In genomic region chr16:3076577-3076976, GRCh38 we compare ENCODE assay signal across 18 cellular contexts. TPM values are rescaled to one million over a fixed set of nuclear protein-coding genes. Genes with fewer than 3 reads are reported as not detected.
A peak's percentile ranks its signal among the peaks of the same experiment; 100 is the strongest.
DNase-seq lines count a peak whose midpoint lies in the region; ATAC-seq and TF ChIP-seq lines count a peak whose summit lies in the region.
"Had no signal": no experiment of that assay in that cellular context is flagged by ENCODE, and none has a peak within 500 bp of the region (broad histone marks: within the 10 kb centered on the region; RNA-seq: fewer than 3 reads in every experiment).

No MANE protein-coding gene starts in this region.

- H3K4me3 Mint-ChIP-seq in T-helper 1 cell treated with Interleukin-12 subunit alpha and Interleukin-12 subunit beta and Interleukin-4 antibody, amounts not matched to agents 30 μg/mL and 1 μg/mL, for 36 hours: peak overlapping the region; percentile 68
- H3K4me3 Mint-ChIP-seq in activated T-helper 17 cell treated with anti-CD3 and anti-CD28 coated beads, Interleukin-2, amount 50 U/mL, for 72 hours: peak overlapping the region; percentile 76
- H3K4me3 Mint-ChIP-seq in natural killer cell treated with Interleukin-12 subunit alpha and Interleukin-12 subunit beta and Interleukin-15 and Interleukin-18, amount 100 ng/mL, for 72 hours: peak overlapping the region; percentile 85
- H3K4me3 Mint-ChIP-seq: dendritic cell treated with granulocyte-macrophage colony-stimulating factor and Interleukin-4, amounts not matched to agents 40 ng/mL and 50 ng/mL, for 4 days; nephron had no signal

- TF ChIP-seq CTCF in GM13976 (IDR thresholded peaks at IDR 0.05; ENCODE audit: borderline replicate concordance, control extremely low read depth, extremely low read depth, insufficient read depth, missing control alignments): no peak

- no peak overlapping the region for H3K27ac ChIP-seq in substantia nigra (ENCODE audit: low read depth, low read length, poor library complexity, severe bottlenecking)
- H3K27ac ChIP-seq: esophagus muscularis mucosa had no signal

- no peak for ATAC-seq in activated T-helper 17 cell treated with anti-CD3 and anti-CD28 coated beads, Interleukin-2, amount 50 U/mL, for 72 hours (replicated peaks)
- no peak for ATAC-seq in natural killer cell treated with Interleukin-12 subunit alpha and Interleukin-12 subunit beta and Interleukin-15 and Interleukin-18, amount 100 ng/mL, for 72 hours
- ATAC-seq in GM18870 (IDR thresholded peaks at IDR 0.05; ENCODE audit: unreplicated experiment): no peak
- ATAC-seq: left lobe of liver had no signal

- no peak for DNase-seq in T-helper 1 cell
- peak; percentile 17 for DNase-seq in GM13976 (ENCODE audit: low spot score)
- DNase-seq in natural killer cell treated with Interleukin-12 subunit alpha and Interleukin-12 subunit beta and Interleukin-15 and Interleukin-18, amount 100 ng/mL, for 72 hours (ENCODE audit: low spot score): no peak
- no peak for DNase-seq in substantia nigra (lab: John Stamatoyannopoulos, UW)
- no peak for DNase-seq in UCSD-AML1 (lab: John Stamatoyannopoulos, UW; ENCODE audit: unreplicated experiment)
- DNase-seq: 8988T, IMR-90, NCI-H1105, retina, SIG-M5 had no signal

- H3K9me3 Mint-ChIP-seq in T-helper 1 cell treated with Interleukin-12 subunit alpha and Interleukin-12 subunit beta and Interleukin-4 antibody, amounts not matched to agents 30 μg/mL and 1 μg/mL, for 36 hours: peaks cover 12% of the 10 kb centered on the region
- H3K9me3 Mint-ChIP-seq in activated T-helper 17 cell treated with anti-CD3 and anti-CD28 coated beads, Interleukin-2, amount 50 U/mL, for 72 hours: no peaks in the 10 kb centered on the region
- no peaks in the 10 kb centered on the region for H3K9me3 Mint-ChIP-seq in natural killer cell treated with Interleukin-12 subunit alpha and Interleukin-12 subunit beta and Interleukin-15 and Interleukin-18, amount 100 ng/mL, for 72 hours
- H3K9me3 Mint-ChIP-seq: dendritic cell treated with granulocyte-macrophage colony-stimulating factor and Interleukin-4, amounts not matched to agents 40 ng/mL and 50 ng/mL, for 4 days; nephron had no signal

- in situ Hi-C loops in GM13976 (cut with MboI; ENCODE audit: low sequenced_read_pairs, unreplicated experiment): no loop called here

- H3K27ac Mint-ChIP-seq in T-helper 1 cell treated with Interleukin-12 subunit alpha and Interleukin-12 subunit beta and Interleukin-4 antibody, amounts not matched to agents 30 μg/mL and 1 μg/mL, for 36 hours: peak overlapping the region; percentile 94
- peak overlapping the region; percentile 95 for H3K27ac Mint-ChIP-seq in activated T-helper 17 cell treated with anti-CD3 and anti-CD28 coated beads, Interleukin-2, amount 50 U/mL, for 72 hours
- peak overlapping the region; percentile 98 to 100 for H3K27ac Mint-ChIP-seq in natural killer cell treated with Interleukin-12 subunit alpha and Interleukin-12 subunit beta and Interleukin-15 and Interleukin-18, amount 100 ng/mL, for 72 hours
- H3K27ac Mint-ChIP-seq: dendritic cell treated with granulocyte-macrophage colony-stimulating factor and Interleukin-4, amounts not matched to agents 40 ng/mL and 50 ng/mL, for 4 days; nephron had no signal

- H3K36me3 Mint-ChIP-seq in T-helper 1 cell treated with Interleukin-12 subunit alpha and Interleukin-12 subunit beta and Interleukin-4 antibody, amounts not matched to agents 30 μg/mL and 1 μg/mL, for 36 hours (ENCODE audit: low read depth): peaks cover 35% of the 10 kb centered on the region
- peaks cover 85% of the 10 kb centered on the region for H3K36me3 Mint-ChIP-seq in activated T-helper 17 cell treated with anti-CD3 and anti-CD28 coated beads, Interleukin-2, amount 50 U/mL, for 72 hours (ENCODE audit: low read depth)
- peaks cover 25% of the 10 kb centered on the region for H3K36me3 Mint-ChIP-seq in natural killer cell treated with Interleukin-12 subunit alpha and Interleukin-12 subunit beta and Interleukin-15 and Interleukin-18, amount 100 ng/mL, for 72 hours

- H3K4me1 Mint-ChIP-seq in T-helper 1 cell treated with Interleukin-12 subunit alpha and Interleukin-12 subunit beta and Interleukin-4 antibody, amounts not matched to agents 30 μg/mL and 1 μg/mL, for 36 hours (ENCODE audit: low read depth): peaks cover 75% of the 10 kb centered on the region
- H3K4me1 Mint-ChIP-seq in activated T-helper 17 cell treated with anti-CD3 and anti-CD28 coated beads, Interleukin-2, amount 50 U/mL, for 72 hours: peaks cover 55% of the 10 kb centered on the region
- peaks cover 71 to 80% of the 10 kb centered on the region in 2 donors for H3K4me1 Mint-ChIP-seq in natural killer cell treated with Interleukin-12 subunit alpha and Interleukin-12 subunit beta and Interleukin-15 and Interleukin-18, amount 100 ng/mL, for 72 hours (ENCODE audit: low read depth in 2 of 2)
- H3K4me1 Mint-ChIP-seq: nephron had no signal

- no peaks in the 10 kb centered on the region for H3K27me3 Mint-ChIP-seq in T-helper 1 cell treated with Interleukin-12 subunit alpha and Interleukin-12 subunit beta and Interleukin-4 antibody, amounts not matched to agents 30 μg/mL and 1 μg/mL, for 36 hours (ENCODE audit: low read depth)
- no peaks in the 10 kb centered on the region for H3K27me3 Mint-ChIP-seq in activated T-helper 17 cell treated with anti-CD3 and anti-CD28 coated beads, Interleukin-2, amount 50 U/mL, for 72 hours
- no peaks in the 10 kb centered on the region for H3K27me3 Mint-ChIP-seq in natural killer cell treated with Interleukin-12 subunit alpha and Interleukin-12 subunit beta and Interleukin-15 and Interleukin-18, amount 100 ng/mL, for 72 hours

RNA-seq across cellular contexts. Expression of gene IL32, which starts 11.1 kb away (rescaled TPM):
- total RNA-seq in activated T-helper 17 cell treated with anti-CD3 and anti-CD28 coated beads, Interleukin-2, amount 50 U/mL, for 72 hours: 1,000 to 10,000 TPM; 3,603 to 3,666 TPM
- total RNA-seq in natural killer cell treated with Interleukin-12 subunit alpha and Interleukin-12 subunit beta and Interleukin-15 and Interleukin-18, amount 100 ng/mL, for 72 hours: 1,000 to 10,000 TPM in 1 of 2 donors, 100 to 1,000 TPM in 1; 678 to 1,235 TPM

RNA-seq across cellular contexts. Expression of gene ZSCAN10, which starts 22.5 kb away (rescaled TPM):
- under 1 TPM; 0.34 to 0.45 TPM for total RNA-seq in activated T-helper 17 cell treated with anti-CD3 and anti-CD28 coated beads, Interleukin-2, amount 50 U/mL, for 72 hours
- total RNA-seq in natural killer cell treated with Interleukin-12 subunit alpha and Interleukin-12 subunit beta and Interleukin-15 and Interleukin-18, amount 100 ng/mL, for 72 hours: under 1 TPM in 1 of 2 donors, not detected in 1; 0.22 TPM
- total RNA-seq: esophagus muscularis mucosa, IMR-90, urinary bladder had no signal

RNA-seq across cellular contexts. Expression of gene MMP25, which starts 30.2 kb away (rescaled TPM):
- total RNA-seq in activated T-helper 17 cell treated with anti-CD3 and anti-CD28 coated beads, Interleukin-2, amount 50 U/mL, for 72 hours: 1 to 10 TPM; 5.9 to 7.1 TPM
- total RNA-seq in natural killer cell treated with Interleukin-12 subunit alpha and Interleukin-12 subunit beta and Interleukin-15 and Interleukin-18, amount 100 ng/mL, for 72 hours: 10 to 100 TPM; 54.3 to 66.6 TPM
- total RNA-seq: IMR-90 had no signal

RNA-seq across cellular contexts. Expression of gene ZNF205, which starts 35.8 kb away (rescaled TPM):
- not detected for total RNA-seq in activated T-helper 17 cell treated with anti-CD3 and anti-CD28 coated beads, Interleukin-2, amount 50 U/mL, for 72 hours
- total RNA-seq in natural killer cell treated with Interleukin-12 subunit alpha and Interleukin-12 subunit beta and Interleukin-15 and Interleukin-18, amount 100 ng/mL, for 72 hours: not detected

RNA-seq across cellular contexts. Expression of gene BICDL2, which starts 39.8 kb away (rescaled TPM):
- total RNA-seq in activated T-helper 17 cell treated with anti-CD3 and anti-CD28 coated beads, Interleukin-2, amount 50 U/mL, for 72 hours: 10 to 100 TPM in 1 of 2 donors, 1 to 10 TPM in 1; 1.1 to 12.1 TPM
- total RNA-seq in natural killer cell treated with Interleukin-12 subunit alpha and Interleukin-12 subunit beta and Interleukin-15 and Interleukin-18, amount 100 ng/mL, for 72 hours: under 1 TPM; 0.50 to 0.67 TPM

Comparison
In these comparisons a context has a peak if more than half of its experiments do, and no peak if none do; other contexts are left out.
1. RNA of gene MMP25, which starts 30.2 kb away (total RNA-seq): 54.3 to 66.6 TPM in natural killer cell treated with Interleukin-12 subunit alpha and Interleukin-12 subunit beta and Interleukin-15 and Interleukin-18, amount 100 ng/mL, for 72 hours; 5.9 to 7.1 TPM in activated T-helper 17 cell treated with anti-CD3 and anti-CD28 coated beads, Interleukin-2, amount 50 U/mL, for 72 hours; every median in the first group is over 4 times any median in the second.
2. Peak in every context shown above with its lines, with median percentiles within 50 percentile points of each other: H3K27ac Mint-ChIP-seq and H3K4me3 Mint-ChIP-seq.